Comparison of ENCODE assay signal across 8 cellular contexts in the genomic region with DNA sequence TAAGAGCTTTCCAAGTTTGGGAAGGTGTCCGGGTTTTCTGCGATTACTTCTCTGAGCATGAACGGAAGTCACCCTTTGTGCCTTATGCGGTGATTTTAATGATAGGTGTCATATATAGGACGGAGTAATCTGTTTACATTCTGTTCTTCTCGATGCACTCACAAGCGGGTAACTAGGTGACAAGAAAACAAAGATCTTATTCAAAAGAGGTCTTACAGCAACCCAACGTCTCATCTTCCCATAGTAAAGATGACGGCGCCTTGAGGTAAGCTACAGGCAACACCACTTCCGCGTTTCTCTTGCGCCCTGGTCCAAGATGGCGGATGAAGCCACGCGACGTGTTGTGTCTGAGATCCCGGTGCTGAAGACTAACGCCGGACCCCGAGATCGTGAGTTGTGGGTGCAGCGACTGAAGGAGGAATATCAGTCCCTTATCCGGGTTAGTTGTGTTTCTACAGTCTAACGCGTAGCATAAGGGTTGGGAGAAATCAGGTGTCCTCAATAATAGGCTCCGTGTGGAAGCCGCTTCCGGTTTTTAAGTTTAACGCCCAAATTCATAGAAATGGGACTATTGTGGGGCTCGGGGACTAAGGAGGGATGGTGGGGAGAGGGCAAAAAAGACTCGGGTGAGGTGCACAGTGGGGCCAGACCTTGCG. TPM values are rescaled to one million over a fixed set of nuclear protein-coding genes. Genes with fewer than 3 reads are reported as not detected.
DNase-seq lines count a peak whose midpoint lies in the region; ATAC-seq, FAIRE-seq and TF ChIP-seq lines count a peak whose summit lies in the region.

UFC1 (plus strand) TSS at position 297 of the 656 bp plus-strand sequence; CDS start at position 317, 20 bp downstream.

- no peaks in the 10 kb centered on the region for H3K9me3 ChIP-seq in spleen

- ATAC-seq in GM18858 (IDR thresholded peaks at IDR 0.05; ENCODE audit: unreplicated experiment) (peak; percentile 73), HG03159 (IDR thresholded peaks at IDR 0.05; ENCODE audit: unreplicated experiment) (peak; percentile 80)

- peak; percentile 88 for DNase-seq in NCI-H226
- DNase-seq in cardiac fibroblast (ENCODE audit: low read depth in 2 of 2) = peak; percentile 94 to 95
- DNase-seq in iris pigment epithelial cell (ENCODE audit: low read depth) = peak; percentile 96
- DNase-seq in spleen = peak; percentile 93

- intact Hi-C loops in spleen (cut with DNase I; ENCODE audit: low total_unique reads) = no loop called here

- H3K4me1 ChIP-seq in spleen = peaks cover 12 to 37% (median 27%) of the 10 kb centered on the region in 6 donors

- H3K27me3 ChIP-seq in spleen (replicated peaks in 1 of 7) = no peaks in the 10 kb centered on the region

- peak within 1 kb of the TSS; percentile 92 to 98 (median 96) for H3K27ac ChIP-seq in spleen

- 0 to 1% (median 1%) methylated on average over 33 of the region's 33 CpGs for WGBS in spleen, 5 donors

- peaks cover 0 to 23% (median 7%) of the 10 kb centered on the region in 6 donors for H3K36me3 ChIP-seq in spleen

- no peak for TF ChIP-seq CTCF in WI38 (IDR thresholded peaks at IDR 0.05; ENCODE audit: low read depth, low read length)
- no peak for TF ChIP-seq CTCF in cardiac fibroblast (IDR thresholded peaks at IDR 0.05; ENCODE audit: low read depth, low read length)
- peak in 1 of 11 experiments; percentile 10 for TF ChIP-seq CTCF in spleen (IDR thresholded peaks at IDR 0.05 in 8 of 11, conservative IDR thresholded peaks at IDR 0.05 in 3 of 11)

- peak; percentile 47 for FAIRE-seq in A204.1 (lab: Jason Lieb, UNC)

- peak within 1 kb of the TSS; percentile 84 for H3K4me3 ChIP-seq in WI38 (ENCODE audit: low read depth, low read length)
- peak within 1 kb of the TSS; percentile 80 to 85 for H3K4me3 ChIP-seq in cardiac fibroblast (replicated peaks in 1 of 2; ENCODE audit: low read depth in 2 of 2, low read length in 2 of 2)
- peak within 1 kb of the TSS; percentile 53 to 80 (median 66) for H3K4me3 ChIP-seq in spleen

- TF ChIP-seq POLR2A in spleen (IDR thresholded peaks at IDR 0.05) = peak in 1 of 3 donors; percentile 17

RNA-seq across cellular contexts. Expression of gene UFC1, which starts in this region (rescaled TPM):
- 10 to 100 TPM; 62.8 to 76.3 (median 71.2) TPM for total RNA-seq in spleen
- polyA plus RNA-seq in spleen = 100 to 1,000 TPM; 114 to 130 (median 119) TPM

Comparison
In these comparisons a context has a peak if more than half of its experiments do, and no peak if none do; other contexts are left out.
1. Peak in every context shown above with its lines: DNase-seq, ATAC-seq, H3K4me3 ChIP-seq and H3K27ac ChIP-seq.